ENCODE assay signal across 8 cellular contexts in the genomic region with DNA sequence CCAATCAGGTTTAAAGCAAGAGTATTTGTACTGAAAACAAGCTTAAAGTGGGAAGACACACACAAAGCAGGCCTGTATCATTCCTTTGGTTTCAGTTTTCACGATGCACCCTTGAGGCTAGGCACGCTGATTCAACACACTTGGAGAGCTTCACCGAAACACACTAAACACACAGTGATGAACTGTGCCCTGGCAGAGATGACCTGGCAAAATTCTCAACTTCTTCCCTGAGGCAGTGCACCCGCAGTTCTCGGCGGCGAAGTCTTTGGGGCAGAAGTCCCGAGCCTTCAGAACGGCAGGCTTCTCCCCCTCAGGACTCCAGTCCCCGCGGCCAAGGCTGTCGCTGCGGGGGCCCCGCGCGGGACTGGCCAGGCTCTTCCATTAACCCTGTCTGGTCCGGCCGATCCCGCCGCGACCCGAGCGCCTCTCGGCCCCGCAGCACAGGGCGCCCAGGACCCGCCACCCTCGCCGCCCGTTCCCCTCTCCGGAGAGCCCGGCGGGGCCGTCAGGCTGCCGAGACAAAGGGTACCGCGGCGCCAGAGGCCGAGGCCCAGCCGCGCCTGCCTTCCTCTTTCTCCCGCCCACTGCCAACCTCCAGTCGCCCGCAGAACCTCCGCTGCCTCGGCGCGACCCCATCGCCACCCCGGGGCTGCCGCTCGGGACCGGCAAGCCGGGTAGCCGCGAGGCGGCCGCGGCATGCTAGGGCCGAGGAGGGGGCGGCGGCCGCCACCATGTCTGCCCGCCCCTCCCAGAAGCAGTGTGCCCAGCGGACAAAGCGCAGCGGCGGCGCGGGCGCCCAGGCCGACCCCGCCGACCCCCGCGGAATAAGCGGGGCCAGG. TPM values are rescaled to one million over a fixed set of nuclear protein-coding genes. Genes with fewer than 3 reads are reported as not detected.
DNase-seq lines count a peak whose midpoint lies in the region; ATAC-seq and TF ChIP-seq lines count a peak whose summit lies in the region.

No MANE protein-coding gene starts in this region.

- peak overlapping the region; percentile 100 for H3K27ac Mint-ChIP-seq in activated naive CD8-positive, alpha-beta T cell treated with anti-CD3 and anti-CD28 coated beads, Interleukin-2, amount 10 ng/mL, durations not matched to agents 7 days and 5 days

- H2AFZ ChIP-seq in parathyroid adenoma, result peak overlapping the region; percentile 65

- H3K27me3 ChIP-seq in parathyroid adenoma (ENCODE audit: control insufficient read depth, insufficient read depth, low read length) (no peaks in the 10 kb centered on the region), tibial nerve (no peaks in the 10 kb centered on the region)

- H3K79me2 ChIP-seq in parathyroid adenoma, result peaks cover 7% of the 10 kb centered on the region

- H3K36me3 ChIP-seq in parathyroid adenoma (ENCODE audit: control insufficient read depth, insufficient read depth, low read length) (no peaks in the 10 kb centered on the region), tibial nerve (peaks cover 0 to 11% (median 0%) of the 10 kb centered on the region in 3 donors)

- ATAC-seq in GM19438 (IDR thresholded peaks at IDR 0.05; ENCODE audit: low read depth, unreplicated experiment), result peak; percentile 30
- ATAC-seq in activated naive CD8-positive, alpha-beta T cell treated with anti-CD3 and anti-CD28 coated beads, Interleukin-2, amount 10 ng/mL, durations not matched to agents 7 days and 5 days (ENCODE audit: low read depth), result peak; percentile 42
- peak; percentile 56 for ATAC-seq in Right ventricle myocardium superior (ENCODE audit: poor library complexity)

- intact Hi-C loops in Right ventricle myocardium superior (cut with DNase I), result no loop called here

- peak overlapping the region; percentile 80 for H3K9ac ChIP-seq in parathyroid adenoma

- POLR2A ChIA-PET in activated naive CD8-positive, alpha-beta T cell treated with anti-CD3 and anti-CD28 coated beads, Interleukin-2, amount 10 ng/mL, durations not matched to agents 7 days and 5 days (lab: Charles Lee), result interaction anchor here (0.6 to 4.5 kb wide), 29 partner anchors 8 to 1543 kb away, joined by 3 to 43 read pairs (median 5); a partner anchor contains a TSS

- H3K27me3 Mint-ChIP-seq in activated naive CD8-positive, alpha-beta T cell treated with anti-CD3 and anti-CD28 coated beads, Interleukin-2, amount 10 ng/mL, durations not matched to agents 7 days and 5 days, result no peaks in the 10 kb centered on the region

- H3K9me3 Mint-ChIP-seq in activated naive CD8-positive, alpha-beta T cell treated with anti-CD3 and anti-CD28 coated beads, Interleukin-2, amount 10 ng/mL, durations not matched to agents 7 days and 5 days, result no peaks in the 10 kb centered on the region

- H3K4me1 Mint-ChIP-seq in activated naive CD8-positive, alpha-beta T cell treated with anti-CD3 and anti-CD28 coated beads, Interleukin-2, amount 10 ng/mL, durations not matched to agents 7 days and 5 days, result peaks cover 44% of the 10 kb centered on the region

- TF ChIP-seq CTCF in parathyroid adenoma (IDR thresholded peaks at IDR 0.05), result no peak
- peak in 1 of 5 experiments; percentile 8 for TF ChIP-seq CTCF in tibial nerve (IDR thresholded peaks at IDR 0.05)

- DNase-seq in CMK (ENCODE audit: low read depth) (peak; percentile 37), HS-27A (ENCODE audit: low read depth) (peak; percentile 60), SK-N-DZ (ENCODE audit: low spot score) (peak; percentile 45), Right ventricle myocardium superior (peak; percentile 60), tibial nerve (ENCODE audit: low spot score in 2 of 2) (peak; percentile 19 to 54)
- peak; percentile 82 for DNase-seq in activated naive CD8-positive, alpha-beta T cell treated with anti-CD3 and anti-CD28 coated beads, Interleukin-2, amount 10 ng/mL, durations not matched to agents 7 days and 5 days

- H3K4me3 Mint-ChIP-seq in activated naive CD8-positive, alpha-beta T cell treated with anti-CD3 and anti-CD28 coated beads, Interleukin-2, amount 10 ng/mL, durations not matched to agents 7 days and 5 days, result peak overlapping the region; percentile 98

- H3K36me3 Mint-ChIP-seq in activated naive CD8-positive, alpha-beta T cell treated with anti-CD3 and anti-CD28 coated beads, Interleukin-2, amount 10 ng/mL, durations not matched to agents 7 days and 5 days, result peaks cover 39% of the 10 kb centered on the region

- peak overlapping the region; percentile 77 for H3K4me2 ChIP-seq in parathyroid adenoma (ENCODE audit: low read length)

- 0% methylated on average over 39 to 69 of the region's 77 CpGs for WGBS in tibial nerve, 2 donors

- no peaks in the 10 kb centered on the region for H3K9me3 ChIP-seq in parathyroid adenoma (ENCODE audit: control insufficient read depth, low read length)
- no peaks in the 10 kb centered on the region for H3K9me3 ChIP-seq in tibial nerve

- peaks cover 10% of the 10 kb centered on the region for H3K4me1 ChIP-seq in parathyroid adenoma
- H3K4me1 ChIP-seq in tibial nerve, result peaks cover 0 to 63% (median 35%) of the 10 kb centered on the region in 4 donors

- TF ChIP-seq POLR2A in tibial nerve (IDR thresholded peaks at IDR 0.05), result peak in 1 of 2 donors; percentile 74

- H3K27ac ChIP-seq in parathyroid adenoma (peak overlapping the region; percentile 86), tibial nerve (peak overlapping the region; percentile 96 to 100 (median 100))

- H3K4me3 ChIP-seq in parathyroid adenoma (ENCODE audit: low read depth, low read length) (peak overlapping the region; percentile 83), tibial nerve (peak overlapping the region; percentile 80 to 98 (median 88))

- peak in 1 of 2 donors; percentile 72 for TF ChIP-seq EP300 in tibial nerve (IDR thresholded peaks at IDR 0.05)

RNA-seq across cellular contexts. Expression of a gene that starts 0.8 kb away (rescaled TPM):
- 47.9 and 56.9 TPM in 2 replicates for polyA plus RNA-seq in SK-N-DZ (2014; cell fraction: cytosol; rRNA removed)
- 32.4 and 38.5 TPM in 2 replicates for polyA plus RNA-seq in SK-N-DZ (2014; cell fraction: nucleus; rRNA removed)
- 10 to 100 TPM; 23.9 to 26.7 TPM for total RNA-seq in activated naive CD8-positive, alpha-beta T cell treated with anti-CD3 and anti-CD28 coated beads, Interleukin-2, amount 10 ng/mL, durations not matched to agents 7 days and 5 days
- total RNA-seq in Right ventricle myocardium superior (8.4 TPM), tibial nerve (10 to 100 TPM; 13.3 to 22.2 (median 17.4) TPM)

Comparison
In these comparisons a context has a peak if more than half of its experiments do, and no peak if none do; other contexts are left out.
1. Peak in every context shown above with its lines: DNase-seq, ATAC-seq, H3K4me3 ChIP-seq and H3K27ac ChIP-seq.